ENCODE assay signal across 9 cellular contexts in the genomic region with DNA sequence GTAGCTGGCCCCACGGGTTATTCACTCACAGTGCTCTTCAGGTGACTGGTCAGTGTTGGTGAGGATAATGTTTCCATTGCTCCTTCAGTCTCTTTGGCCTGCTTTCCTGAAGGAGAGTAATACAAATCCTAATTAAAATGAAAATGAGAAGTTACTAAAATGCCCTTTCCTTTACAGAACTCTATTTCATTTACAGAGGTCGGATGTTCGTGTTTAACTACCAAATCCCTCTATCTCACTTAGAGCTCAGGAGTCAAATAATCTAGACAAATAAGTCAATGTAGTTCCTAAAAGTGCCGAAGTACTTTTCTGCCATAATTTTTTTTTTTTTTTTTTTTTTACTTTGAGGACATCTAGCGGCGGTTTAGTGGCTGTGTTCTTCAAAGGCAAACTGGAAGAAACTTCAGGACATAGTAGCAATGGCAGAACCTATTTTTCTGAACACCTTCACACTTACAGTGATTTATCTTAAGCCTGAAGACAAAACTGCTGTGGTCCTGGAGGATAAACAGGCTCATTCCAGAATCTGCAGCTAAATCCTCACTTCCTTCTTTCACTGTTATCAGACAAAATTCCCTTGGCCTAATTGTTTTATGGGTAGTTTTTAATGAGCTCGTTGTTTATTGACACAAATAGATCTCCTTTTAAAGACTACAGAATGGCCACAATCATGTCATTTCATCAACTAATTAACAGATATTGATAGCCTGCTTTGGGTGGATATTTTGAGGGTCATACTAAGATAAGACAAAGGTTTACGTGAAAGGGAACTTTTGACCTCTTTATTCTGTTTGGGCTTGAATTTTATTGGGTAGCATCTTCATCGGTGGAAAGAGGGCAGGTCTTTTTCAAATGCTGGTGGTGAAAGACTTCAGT.
DNase-seq lines count a peak whose midpoint lies in the region; ATAC-seq and TF ChIP-seq lines count a peak whose summit lies in the region.
"Had no signal": no experiment of that assay in that cellular context is flagged by ENCODE, and none has a peak within 500 bp of the region (broad histone marks: within the 10 kb centered on the region; RNA-seq: fewer than 3 reads in every experiment).

No MANE protein-coding gene starts in this region.

- CTCF ChIA-PET in AG04449 (lab: Yijun Ruan, JAX) = interaction anchor here (0.6 to 7.6 kb wide), 52 partner anchors 10 to 804 kb away, joined by 3 to 197 read pairs (median 4); a partner anchor contains a TSS

- H3K4me3 ChIP-seq in AG04449 (ENCODE audit: low read depth, low read length) (no peak overlapping the region), fibroblast of mammary gland (ENCODE audit: control insufficient read depth, low read depth, low read length) (no peak overlapping the region), skeletal muscle satellite cell (ENCODE audit: low read length) (no peak overlapping the region)
- H3K4me3 ChIP-seq: thoracic aorta had no signal

- TF ChIP-seq CTCF in AG04449 (IDR thresholded peaks at IDR 0.05; ENCODE audit: insufficient read depth, low read length, missing control alignments) (peak; percentile 13), GM13977 (IDR thresholded peaks at IDR 0.05; ENCODE audit: extremely low read depth, insufficient read depth, missing control alignments) (peak; percentile 43), fibroblast of mammary gland (conservative IDR thresholded peaks at IDR 0.05; ENCODE audit: control insufficient read depth, insufficient read depth, low read depth, low read length) (peak; percentile 48)

- in situ Hi-C loops in GM13977 (cut with MboI; ENCODE audit: low pct_unique_long_range_greater_than_20kb, low sequenced_read_pairs, unreplicated experiment) = loop anchor here (10.0 kb wide), 1 partner anchor 424 kb away; no protein-coding TSS in a partner anchor

- H3K4me1 ChIP-seq in skeletal muscle satellite cell (ENCODE audit: control insufficient read depth, insufficient read depth, low read length) = peaks cover 31% of the 10 kb centered on the region

- H3K4me2 ChIP-seq in skeletal muscle satellite cell (ENCODE audit: low read length) = peak overlapping the region; percentile 56

- H3K9me3 ChIP-seq in skeletal muscle satellite cell (replicated peaks; ENCODE audit: low read length) = no peaks in the 10 kb centered on the region
- H3K9me3 ChIP-seq: thoracic aorta had no signal

- DNase-seq in AG04449 (ENCODE audit: low read depth, low spot score) = no peak
- DNase-seq in GM13977 (ENCODE audit: low spot score) = no peak
- peak; percentile 66 for DNase-seq in RPMI7951 (ENCODE audit: low read depth)
- DNase-seq in fibroblast of mammary gland (ENCODE audit: low read depth) = peak; percentile 70
- no peak for DNase-seq in GDM1 (lab: John Stamatoyannopoulos, UW)

- POLR2A ChIA-PET in AG04449 (lab: Yijun Ruan, JAX) = interaction anchor here (1.1 to 1.9 kb wide), 4 partner anchors 27 to 230 kb away, joined by 3 to 15 read pairs (median 4); a partner anchor contains a TSS

- H3K36me3 ChIP-seq in skeletal muscle satellite cell (ENCODE audit: insufficient read depth, low read length) = no peaks in the 10 kb centered on the region
- H3K36me3 ChIP-seq: thoracic aorta had no signal

- ATAC-seq in HG03442 (IDR thresholded peaks at IDR 0.05; ENCODE audit: unreplicated experiment) (no peak), GM18861 (IDR thresholded peaks at IDR 0.05; ENCODE audit: unreplicated experiment) (no peak)

- H3K9ac ChIP-seq in skeletal muscle satellite cell (ENCODE audit: low read depth, low read length) = peak overlapping the region; percentile 63

- H3K27me3 ChIP-seq in skeletal muscle satellite cell (ENCODE audit: control insufficient read depth, insufficient read depth, low read length) = no peaks in the 10 kb centered on the region

Comparison
In these comparisons a context has a peak if more than half of its experiments do, and no peak if none do; other contexts are left out.
1. DNase-seq: peak in RPMI7951 (single experiment) and fibroblast of mammary gland (single experiment); none in AG04449 (single experiment), GM13977 (single experiment) and GDM1 (single experiment).
2. Peak in every context shown above with its lines, with median percentiles within 50 percentile points of each other: CTCF ChIP-seq.